In the genomic region with DNA sequence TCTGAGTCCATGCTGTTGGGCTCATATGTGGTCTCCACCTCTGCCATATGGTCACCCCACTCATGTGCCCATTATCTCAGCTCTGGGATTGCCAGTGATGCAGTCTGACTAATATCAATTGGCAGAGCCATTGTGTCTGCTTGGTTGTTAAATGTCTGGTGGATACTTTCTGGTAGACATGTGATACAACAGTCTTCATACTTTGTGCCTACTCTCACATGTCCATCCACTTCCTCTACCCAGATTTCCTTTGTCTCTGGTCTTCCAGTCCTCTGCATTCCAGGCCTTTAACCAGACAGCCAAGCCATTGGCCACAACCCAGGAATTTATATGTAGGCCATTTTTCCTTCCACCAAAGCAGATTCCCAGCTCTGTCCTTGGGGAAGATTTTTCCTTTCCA, we compare ENCODE assay signal across 1 cellular context.
A peak's percentile ranks its signal among the peaks of the same experiment; 100 is the strongest.
TF ChIP-seq lines count a peak whose summit lies in the region.

No MANE protein-coding gene starts in this region.

TF ChIP-seq in H1, 55 proteins besides CTCF, POLR2A, EP300 and RAD21:
- TF ChIP-seq TEAD4 (IDR thresholded peaks at IDR 0.05; ENCODE audit: low read depth, low read length) (0 out of 2 replicates have a peak, but pooled peaks have one; percentile 13), CEBPB (IDR thresholded peaks at IDR 0.05; ENCODE audit: low read depth, low read length) (no peak)
